In genomic region chr12:40957417-40957816, GRCh38 we compare ENCODE assay signal across 28 cellular contexts.
"Had no signal": no experiment of that assay in that cellular context is flagged by ENCODE, and none has a peak within 500 bp of the region (broad histone marks: within the 10 kb centered on the region; RNA-seq: fewer than 3 reads in every experiment).

No MANE protein-coding gene starts in this region.

- ATAC-seq: effector memory CD8-positive, alpha-beta T cell; esophagus mucosa; foreskin keratinocyte; gastrocnemius medialis; gastroesophageal sphincter; heart left ventricle; heart right ventricle had no signal

- H3K4me3 ChIP-seq: colonic mucosa, coronary artery, dorsolateral prefrontal cortex, esophagus muscularis mucosa, esophagus squamous epithelium, gastrocnemius medialis, gastroesophageal sphincter, heart left ventricle, heart right ventricle had no signal

- H3K27me3 ChIP-seq: colonic mucosa, dorsolateral prefrontal cortex, esophagus muscularis mucosa, esophagus squamous epithelium, foreskin keratinocyte, gastrocnemius medialis, gastroesophageal sphincter, heart left ventricle, heart right ventricle had no signal

- H3K9me3 ChIP-seq: colonic mucosa, esophagus muscularis mucosa, esophagus squamous epithelium, gastrocnemius medialis, gastroesophageal sphincter, heart left ventricle, heart right ventricle had no signal

- H3K4me1 ChIP-seq: colonic mucosa, esophagus muscularis mucosa, esophagus squamous epithelium, gastrocnemius medialis, gastroesophageal sphincter, heart left ventricle had no signal

- FAIRE-seq: colon, endometrium, endothelial cell of umbilical vein, frontal cortex had no signal

- H3K36me3 ChIP-seq: colonic mucosa, esophagus muscularis mucosa, esophagus squamous epithelium, gastrocnemius medialis, heart left ventricle, heart right ventricle had no signal

- H3K27ac ChIP-seq: colonic mucosa, coronary artery, dorsolateral prefrontal cortex, epithelial cell of prostate, esophagus muscularis mucosa, esophagus squamous epithelium, foreskin keratinocyte, gastrocnemius medialis, gastroesophageal sphincter, heart left ventricle, heart right ventricle had no signal

- DNase-seq: colonic mucosa; cortex of kidney; dermis blood vessel endothelial cell; dorsolateral prefrontal cortex; effector CD4-positive, alpha-beta T cell; effector CD8-positive, alpha-beta T cell; effector memory CD4-positive, alpha-beta T cell; effector memory CD8-positive, alpha-beta T cell; endodermal cell; erythroblast; esophagus squamous epithelium; foreskin fibroblast; foreskin keratinocyte; foreskin melanocyte; gastrocnemius medialis; glutamatergic neuron; head of caudate nucleus; heart left ventricle; heart right ventricle had no signal
